Comparison of ENCODE assay signal across 10 cellular contexts in genomic region chr14:100158566-100159106, GRCh38. TPM values are rescaled to one million over a fixed set of nuclear protein-coding genes. Genes with fewer than 3 reads are reported as not detected.
A peak's percentile ranks its signal among the peaks of the same experiment; 100 is the strongest.
DNase-seq lines count a peak whose midpoint lies in the region; ATAC-seq and TF ChIP-seq lines count a peak whose summit lies in the region.
"Had no signal": no experiment of that assay in that cellular context is flagged by ENCODE, and none has a peak within 500 bp of the region (broad histone marks: within the 10 kb centered on the region; RNA-seq: fewer than 3 reads in every experiment).

No MANE protein-coding gene starts in this region.

- H3K27me3 ChIP-seq in right cardiac atrium (ENCODE audit: control insufficient read depth, insufficient read depth) (no peaks in the 10 kb centered on the region), upper lobe of left lung (peaks cover 0 to 16% (median 11%) of the 10 kb centered on the region in 4 donors)

- H3K9me3 ChIP-seq in right cardiac atrium (ENCODE audit: control insufficient read depth, low read length) (no peaks in the 10 kb centered on the region), upper lobe of left lung (peaks cover 0 to 11% (median 6%) of the 10 kb centered on the region in 4 donors)

- peak overlapping the region; percentile 58 for H3K4me3 Mint-ChIP-seq in activated naive CD8-positive, alpha-beta T cell treated with anti-CD3 and anti-CD28 coated beads, Interleukin-2, amount 50 U/mL, for 24 hours
- peak overlapping the region; percentile 41 for H3K4me3 Mint-ChIP-seq in mesothelial cell of epicardium

- no peaks in the 10 kb centered on the region for H3K36me3 ChIP-seq in upper lobe of left lung

- H3K27me3 Mint-ChIP-seq in activated naive CD8-positive, alpha-beta T cell treated with anti-CD3 and anti-CD28 coated beads, Interleukin-2, amount 50 U/mL, for 24 hours, result peaks cover 16% of the 10 kb centered on the region
- peaks cover 60% of the 10 kb centered on the region for H3K27me3 Mint-ChIP-seq in mesothelial cell of epicardium (ENCODE audit: low read depth)

- TF ChIP-seq EP300 in upper lobe of left lung (IDR thresholded peaks at IDR 0.05), result no peak

- DNase-seq in right cardiac atrium (peak; percentile 9 to 41 (median 19)), Right ventricle myocardium superior (no peak), mesothelial cell of epicardium (ENCODE audit: low spot score in 2 of 2, unreplicated experiment in 2 of 2) (no peak), upper lobe of left lung (no peak), Kasumi-1 (lab: John Stamatoyannopoulos, UW) (no peak), NAMALWA (ENCODE audit: low spot score) (no peak), NOMO-1 treated with DMSO at 0.1 percent for 48 hours (lab: John Stamatoyannopoulos, UW; ENCODE audit: unreplicated experiment) (no peak)
- DNase-seq in activated naive CD8-positive, alpha-beta T cell treated with anti-CD3 and anti-CD28 coated beads, Interleukin-2, amount 50 U/mL, for 24 hours, result no peak
- DNase-seq: NCI-H226, occipital lobe had no signal

- peaks cover 6% of the 10 kb centered on the region for H3K4me1 Mint-ChIP-seq in activated naive CD8-positive, alpha-beta T cell treated with anti-CD3 and anti-CD28 coated beads, Interleukin-2, amount 50 U/mL, for 24 hours
- H3K4me1 Mint-ChIP-seq in mesothelial cell of epicardium, result peaks cover 10% of the 10 kb centered on the region

- TF ChIP-seq POLR2A in upper lobe of left lung (IDR thresholded peaks at IDR 0.05), result no peak

- ATAC-seq in right cardiac atrium (no peak), Right ventricle myocardium superior (ENCODE audit: poor library complexity) (no peak), upper lobe of left lung (ENCODE audit: low FRiP score in 2 of 2) (no peak)
- ATAC-seq in activated naive CD8-positive, alpha-beta T cell treated with anti-CD3 and anti-CD28 coated beads, Interleukin-2, amount 50 U/mL, for 24 hours, result no peak

- WGBS in right cardiac atrium, result 15% methylated on average over 33 of the region's 33 CpGs
- 29 to 39% methylated on average over 21 to 30 of the region's 33 CpGs for WGBS in upper lobe of left lung, 2 donors

- H3K4me1 ChIP-seq in right cardiac atrium (ENCODE audit: control insufficient read depth, insufficient read depth, low read length) (no peaks in the 10 kb centered on the region), upper lobe of left lung (peaks cover 15 to 31% (median 24%) of the 10 kb centered on the region in 4 donors)

- H3K4me3 ChIP-seq in right cardiac atrium (ENCODE audit: low read length), result peak overlapping the region; percentile 32
- H3K4me3 ChIP-seq in upper lobe of left lung, result peak overlapping the region in 3 of 4 donors; percentile 47 to 60 (median 58)

- no peak overlapping the region for H3K27ac Mint-ChIP-seq in activated naive CD8-positive, alpha-beta T cell treated with anti-CD3 and anti-CD28 coated beads, Interleukin-2, amount 50 U/mL, for 24 hours
- H3K27ac Mint-ChIP-seq in mesothelial cell of epicardium, result no peak overlapping the region

- H3K27ac ChIP-seq in right cardiac atrium (ENCODE audit: low read length), result no peak overlapping the region
- H3K27ac ChIP-seq in upper lobe of left lung, result no peak overlapping the region

- H3K9me3 Mint-ChIP-seq in activated naive CD8-positive, alpha-beta T cell treated with anti-CD3 and anti-CD28 coated beads, Interleukin-2, amount 50 U/mL, for 24 hours, result peaks cover 6% of the 10 kb centered on the region
- H3K9me3 Mint-ChIP-seq in mesothelial cell of epicardium, result peaks cover 5% of the 10 kb centered on the region

- peaks cover 4% of the 10 kb centered on the region for H3K36me3 Mint-ChIP-seq in activated naive CD8-positive, alpha-beta T cell treated with anti-CD3 and anti-CD28 coated beads, Interleukin-2, amount 50 U/mL, for 24 hours (ENCODE audit: low read depth)
- H3K36me3 Mint-ChIP-seq in mesothelial cell of epicardium, result peaks cover 3% of the 10 kb centered on the region

- TF ChIP-seq CTCF in mesothelial cell of epicardium (IDR thresholded peaks at IDR 0.05; ENCODE audit: unreplicated experiment) (no peak), upper lobe of left lung (IDR thresholded peaks at IDR 0.05) (no peak)

- intact Hi-C loops in right cardiac atrium (cut with DNase I) (no loop called here), Right ventricle myocardium superior (cut with DNase I) (no loop called here)

RNA-seq across cellular contexts. Expression of gene DEGS2, which starts 0.8 kb away (rescaled TPM):
- under 1 TPM in 3 of 4 donors, not detected in 1; 0.29 to 0.42 (median 0.31) TPM for total RNA-seq in right cardiac atrium
- polyA plus RNA-seq in right cardiac atrium, result 0.11 TPM
- not detected for total RNA-seq in Right ventricle myocardium superior
- 1.5 to 2.1 TPM (median 1.6 TPM) in 3 replicates for total RNA-seq in mesothelial cell of epicardium
- 10 to 100 TPM in 1 of 6 donors, 1 to 10 TPM in 5; 2.0 to 19.9 (median 5.4) TPM for total RNA-seq in upper lobe of left lung

Comparison
In these comparisons a context has a peak if more than half of its experiments do, and no peak if none do; other contexts are left out.
1. DNase-seq: peak in right cardiac atrium (3 of 3); none in Right ventricle myocardium superior (single experiment), activated naive CD8-positive, alpha-beta T cell treated with anti-CD3 and anti-CD28 coated beads, Interleukin-2, amount 50 U/mL, for 24 hours (single experiment), mesothelial cell of epicardium (0 of 2), upper lobe of left lung (0 of 2), Kasumi-1 (0 of 2), NAMALWA (single experiment) and NOMO-1 treated with DMSO at 0.1 percent for 48 hours (single experiment).